Comparison of ENCODE assay signal across 9 cellular contexts in genomic region chrX:150361070-150361776, GRCh38. TPM values are rescaled to one million over a fixed set of nuclear protein-coding genes. Genes with fewer than 3 reads are reported as not detected.
DNase-seq lines count a peak whose midpoint lies in the region; FAIRE-seq and TF ChIP-seq lines count a peak whose summit lies in the region.
"Had no signal": no experiment of that assay in that cellular context is flagged by ENCODE, and none has a peak within 500 bp of the region (broad histone marks: within the 10 kb centered on the region; RNA-seq: fewer than 3 reads in every experiment).

No MANE protein-coding gene starts in this region.

- no peaks in the 10 kb centered on the region for H4K20me1 ChIP-seq in H1 (replicated peaks in 1 of 2; ENCODE audit: control insufficient read depth in 1 of 2, insufficient read depth in 2 of 2, low read length in 2 of 2)

- H3K9ac ChIP-seq in H1 (replicated peaks in 1 of 4; ENCODE audit: extremely low read depth in 1 of 4, low read depth in 3 of 4, low read length in 3 of 4): no peak overlapping the region

- no peak for TF ChIP-seq POLR2A in H1 (IDR thresholded peaks at IDR 0.05; ENCODE audit: control extremely low read depth in 1 of 2, low read depth in 2 of 2, low read length in 2 of 2)

- peak; percentile 65 to 78 for TF ChIP-seq RAD21 in H1 (IDR thresholded peaks at IDR 0.05 in 1 of 2, conservative IDR thresholded peaks at IDR 0.05 in 1 of 2; ENCODE audit: low read depth in 2 of 2, low read length in 2 of 2)

- no peaks in the 10 kb centered on the region for H3K9me3 Mint-ChIP-seq in T-helper 2 cell treated with Interferon-gamma antibody and Interleukin-4, amounts not matched to agents 5 μg/mL and 100 μg/mL, for 36 hours

- H3K4me1 ChIP-seq in H1 (replicated peaks in 1 of 4; ENCODE audit: control insufficient read depth in 3 of 4, insufficient read depth in 4 of 4, low read length in 3 of 4) (peaks cover 0 to 8% (median 2%) of the 10 kb centered on the region in 4 experiments; a peak in 5 of 7 replicates), neuron (ENCODE audit: insufficient read depth, low read length) (peaks cover 8% of the 10 kb centered on the region)

- no peak overlapping the region for H2BK12ac ChIP-seq in H1 (ENCODE audit: low read depth, low read length)

- peak in 2 of 3 experiments; percentile 52 to 53; a peak in 3 of 4 replicates for TF ChIP-seq CTCF in H1 (IDR thresholded peaks at IDR 0.05; ENCODE audit: control extremely low read depth in 1 of 3, insufficient read depth in 1 of 3, low read depth in 1 of 3, low read length in 3 of 3)

- no peak overlapping the region for H4K91ac ChIP-seq in H1 (replicated peaks; ENCODE audit: insufficient read length, low read length)

- 7% methylated on average over 27 of the region's 43 CpGs; no CpG with 5 or more reads in 1 of the 2 experiments for WGBS in H1 (ENCODE audit: extremely low coverage in 1 of 2, insufficient coverage in 1 of 2, insufficient read length in 1 of 2, insufficient replicate concordance in 2 of 2, low coverage in 1 of 2, low lambda C conversion rate in 2 of 2, missing lambda C conversion rate in 1 of 2), 2 experiments

- no peak overlapping the region for H3K27ac Mint-ChIP-seq in T-helper 2 cell treated with Interferon-gamma antibody and Interleukin-4, amounts not matched to agents 5 μg/mL and 100 μg/mL, for 36 hours

- DNase-seq in EL: peak; percentile 29
- DNase-seq in T-helper 2 cell treated with Interferon-gamma antibody and Interleukin-4, amounts not matched to agents 5 μg/mL and 100 μg/mL, for 36 hours (ENCODE audit: low spot score): peak; percentile 42
- peak in 1 of 2 experiments; percentile 51 for DNase-seq in H1 (ENCODE audit: low read depth in 1 of 2, low spot score in 2 of 2)
- DNase-seq in UCSD-AML1 (lab: John Stamatoyannopoulos, UW; ENCODE audit: unreplicated experiment): no peak
- no peak for DNase-seq in MG63
- no peak for DNase-seq in SKM-1 treated with dmso at 0.1 percent for 144 hours (lab: John Stamatoyannopoulos, UW; ENCODE audit: unreplicated experiment)
- no peak for DNase-seq in hepatic stellate cell (ENCODE audit: low spot score)

- H3K27me3 Mint-ChIP-seq in T-helper 2 cell treated with Interferon-gamma antibody and Interleukin-4, amounts not matched to agents 5 μg/mL and 100 μg/mL, for 36 hours (ENCODE audit: low read depth): peaks cover 36% of the 10 kb centered on the region

- peaks cover 11% of the 10 kb centered on the region for H3K4me1 Mint-ChIP-seq in T-helper 2 cell treated with Interferon-gamma antibody and Interleukin-4, amounts not matched to agents 5 μg/mL and 100 μg/mL, for 36 hours (ENCODE audit: low read depth)

- H3K4me2 ChIP-seq in H1 (ENCODE audit: insufficient read depth in 1 of 2, low read depth in 2 of 2, low read length in 2 of 2): peak overlapping the region; percentile 90 to 95

- H3K27me3 ChIP-seq in H1 (replicated peaks in 1 of 4; ENCODE audit: control insufficient read depth in 3 of 4, extremely low read depth in 1 of 4, insufficient read depth in 3 of 4, low read length in 3 of 4) (peaks cover 38 to 62% (median 58%) of the 10 kb centered on the region in 4 experiments), neuron (ENCODE audit: insufficient read depth, low read length) (peaks cover 38% of the 10 kb centered on the region), MG63 (no peaks in the 10 kb centered on the region)

- TF ChIP-seq EP300 in H1 (IDR thresholded peaks at IDR 0.05; ENCODE audit: borderline replicate concordance in 1 of 2, low read depth in 2 of 2, low read length in 2 of 2): no peak

- peaks cover 13% of the 10 kb centered on the region; the same call in 1 of the 2 replicates for H3K23me2 ChIP-seq in H1 (ENCODE audit: low read depth, low read length)

- H3K27ac ChIP-seq in H1 (ENCODE audit: low read depth, low read length): no peak overlapping the region

- POLR2A ChIA-PET in H1 (lab: Charles Lee; ENCODE audit: partially characterized antibody): no interaction called here

- no peak overlapping the region for H2BK20ac ChIP-seq in H1 (ENCODE audit: low read length)

- peak overlapping the region; percentile 2 to 66 (median 10); a peak in 5 of 8 replicates for H3K4me3 ChIP-seq in H1 (ENCODE audit: extremely low read depth in 1 of 4, insufficient read depth in 2 of 4, low read depth in 3 of 4, low read length in 4 of 4)
- peak overlapping the region; percentile 63 for H3K4me3 ChIP-seq in neuron (ENCODE audit: low read length)
- H3K4me3 ChIP-seq in MG63: no peak overlapping the region

- no peak overlapping the region for H3K4ac ChIP-seq in H1 (replicated peaks; ENCODE audit: insufficient read length, low read depth, low read length)

- H3K79me2 ChIP-seq in H1 (ENCODE audit: control insufficient read depth in 1 of 2, insufficient read depth in 2 of 2, low read length in 2 of 2): no peaks in the 10 kb centered on the region

- H3K36me3 Mint-ChIP-seq in T-helper 2 cell treated with Interferon-gamma antibody and Interleukin-4, amounts not matched to agents 5 μg/mL and 100 μg/mL, for 36 hours (ENCODE audit: low read depth): no peaks in the 10 kb centered on the region

- H3K56ac ChIP-seq in H1 (replicated peaks; ENCODE audit: insufficient read length, low read depth, low read length): no peak overlapping the region

- H2BK5ac ChIP-seq in H1 (ENCODE audit: low read depth, low read length): no peak overlapping the region

- CTCF ChIA-PET in H1 (lab: Charles Lee; ENCODE audit: partially characterized antibody): interaction anchor here (0.6 to 3.6 kb wide), 10 partner anchors 50 to 322 kb away, joined by 3 to 12 read pairs (median 4); no protein-coding TSS in a partner anchor

- no peak overlapping the region for H3K18ac ChIP-seq in H1 (ENCODE audit: extremely low read depth, low read length)

- H4K8ac ChIP-seq in H1 (ENCODE audit: extremely low read depth, insufficient read depth, low read length): no peak overlapping the region

- peak overlapping the region; percentile 89 for H3K4me3 Mint-ChIP-seq in T-helper 2 cell treated with Interferon-gamma antibody and Interleukin-4, amounts not matched to agents 5 μg/mL and 100 μg/mL, for 36 hours

- H4K5ac ChIP-seq in H1 (ENCODE audit: insufficient read length, low read depth, low read length): no peak overlapping the region

- no peak overlapping the region for H2BK15ac ChIP-seq in H1 (ENCODE audit: low read length)

- H3K36me3 ChIP-seq in H1 (ENCODE audit: control insufficient read depth in 2 of 4, insufficient read depth in 4 of 4, low read length in 3 of 4) (no peaks in the 10 kb centered on the region), neuron (ENCODE audit: insufficient read depth, low read length) (no peaks in the 10 kb centered on the region), MG63 (no peaks in the 10 kb centered on the region)

- H3K9me3 ChIP-seq in H1 (ENCODE audit: insufficient read depth in 2 of 2, low read depth in 1 of 2, low read length in 1 of 2): no peaks in the 10 kb centered on the region
- no peaks in the 10 kb centered on the region for H3K9me3 ChIP-seq in neuron (ENCODE audit: low read length)
- no peaks in the 10 kb centered on the region for H3K9me3 ChIP-seq in MG63

- no peak overlapping the region for H2AFZ ChIP-seq in H1 (ENCODE audit: low read length)
- H2AFZ ChIP-seq in neuron (ENCODE audit: low read depth, low read length): no peak overlapping the region

- H3K79me1 ChIP-seq in H1 (ENCODE audit: low read depth, low read length): no peaks in the 10 kb centered on the region

- no peak overlapping the region for H2AK5ac ChIP-seq in H1 (ENCODE audit: low read depth, low read length)

- peak; percentile 94 for FAIRE-seq in H1 (lab: Jason Lieb, UNC)
- FAIRE-seq: endometrium had no signal

- no peak overlapping the region for H2BK120ac ChIP-seq in H1 (replicated peaks; ENCODE audit: low read depth, low read length)

- no peak overlapping the region for H3K23ac ChIP-seq in H1 (ENCODE audit: insufficient read length)

- no peak overlapping the region for H3K14ac ChIP-seq in H1 (ENCODE audit: insufficient read length)

TF ChIP-seq in H1, 55 proteins besides CTCF, POLR2A, EP300 and RAD21:
- TF ChIP-seq, protein P1, sequence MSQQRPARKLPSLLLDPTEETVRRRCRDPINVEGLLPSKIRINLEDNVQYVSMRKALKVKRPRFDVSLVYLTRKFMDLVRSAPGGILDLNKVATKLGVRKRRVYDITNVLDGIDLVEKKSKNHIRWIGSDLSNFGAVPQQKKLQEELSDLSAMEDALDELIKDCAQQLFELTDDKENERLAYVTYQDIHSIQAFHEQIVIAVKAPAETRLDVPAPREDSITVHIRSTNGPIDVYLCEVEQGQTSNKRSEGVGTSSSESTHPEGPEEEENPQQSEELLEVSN (IDR thresholded peaks at IDR 0.05): peak; percentile 79
- TF ChIP-seq SUZ12 (IDR thresholded peaks at IDR 0.05; ENCODE audit: low read length) (peak; percentile 40; the same call in 1 of the 2 replicates), SIX5 (IDR thresholded peaks at IDR 0.05; ENCODE audit: low read depth, low read length) (no peak), EZH2 (IDR thresholded peaks at IDR 0.05; ENCODE audit: low read depth, low read length, severe bottlenecking) (peak; percentile 53)
- TF ChIP-seq, protein P2, sequence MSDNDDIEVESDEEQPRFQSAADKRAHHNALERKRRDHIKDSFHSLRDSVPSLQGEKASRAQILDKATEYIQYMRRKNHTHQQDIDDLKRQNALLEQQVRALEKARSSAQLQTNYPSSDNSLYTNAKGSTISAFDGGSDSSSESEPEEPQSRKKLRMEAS (IDR thresholded peaks at IDR 0.05): peak; percentile 66; the same call in 1 of the 2 replicates
TF ChIP-seq in H1: peak in this region for 4.

RNA-seq across cellular contexts. Expression of gene MAMLD1, which starts 1.9 kb away (rescaled TPM):
- total RNA-seq in H1 (2021; fragmentation: NEBNext Ultra II Directional; extraction: Animal tissue kit (Norgen Biotek cat#: 25700)): 0.09 and 0.11 TPM in 2 replicates
- polyA plus RNA-seq in H1 (2011; rRNA removed): 0.20 and 0.26 TPM in 2 replicates
- polyA plus RNA-seq in H1 (2011; cell fraction: cytosol; rRNA removed): 0.21 TPM
- 0.37 TPM for polyA plus RNA-seq in H1 (2011; cell fraction: nucleus; rRNA removed)
- polyA plus RNA-seq in H1 (2012, experiment 1 of 2): 0.15 to 0.21 TPM (median 0.16 TPM) in 4 replicates
- polyA plus RNA-seq in H1 (2012, experiment 2 of 2): 0.13 TPM
- 0.10 TPM for polyA plus RNA-seq in H1 (2013, experiment 1 of 2)
- polyA plus RNA-seq in H1 (2013, experiment 2 of 2): 0.07 TPM
- 0.20 and 0.38 TPM in 2 replicates for polyA minus RNA-seq in H1 (2011; rRNA and poly(A)+ RNA removed)
- polyA minus RNA-seq in H1 (2011; cell fraction: cytosol; rRNA and poly(A)+ RNA removed): not detected
- 0.90 TPM for polyA minus RNA-seq in H1 (2011; cell fraction: nucleus; rRNA and poly(A)+ RNA removed)
- total RNA-seq in MG63 (2014; rRNA removed; shearing (Covaris generic); ENCODE audit: low replicate concordance): 0.43 TPM in 1 of 2 replicates, not detected in the other

Comparison
In these comparisons a context has a peak if more than half of its experiments do, and no peak if none do; other contexts are left out.
1. DNase-seq: peak in EL (single experiment) and T-helper 2 cell treated with Interferon-gamma antibody and Interleukin-4, amounts not matched to agents 5 μg/mL and 100 μg/mL, for 36 hours (single experiment); none in UCSD-AML1 (single experiment), MG63 (single experiment), SKM-1 treated with dmso at 0.1 percent for 144 hours (single experiment) and hepatic stellate cell (single experiment).